8 cellular contexts compared by ENCODE assay signal in the genomic region with DNA sequence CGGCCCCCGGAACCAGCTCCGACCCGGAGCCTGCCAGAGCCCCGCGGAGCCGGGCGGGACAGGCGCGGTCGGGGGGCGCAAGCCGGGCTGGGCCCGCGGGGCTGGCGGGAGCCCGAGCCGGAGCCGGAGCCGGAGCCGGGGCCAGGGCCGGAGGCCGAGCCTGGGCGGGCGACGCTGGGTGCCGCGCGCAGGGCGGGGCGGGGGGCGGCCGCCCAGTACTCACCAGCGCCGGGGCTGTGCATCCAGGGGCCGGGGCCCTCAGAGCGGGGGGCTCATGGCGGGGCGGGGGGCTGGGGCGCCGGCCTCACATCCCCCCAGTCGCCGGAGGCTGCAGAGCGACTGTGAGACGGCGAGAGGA. TPM values are rescaled to one million over a fixed set of nuclear protein-coding genes. Genes with fewer than 3 reads are reported as not detected.
A peak's percentile ranks its signal among the peaks of the same experiment; 100 is the strongest.
DNase-seq lines count a peak whose midpoint lies in the region; ATAC-seq and TF ChIP-seq lines count a peak whose summit lies in the region.

No MANE protein-coding gene starts in this region.

- no peak for TF ChIP-seq EP300 in suprapubic skin (IDR thresholded peaks at IDR 0.05)

- H3K4me2 ChIP-seq in BLaER1 = peak overlapping the region; percentile 97

- DNase-seq in suprapubic skin (ENCODE audit: low spot score in 2 of 2) (no peak), kidney glomerular epithelial cell (lab: John Stamatoyannopoulos, UW) (no peak), NCI-H2029 treated with DMSO at 0.1 percent for 48 hours (lab: John Stamatoyannopoulos, UW) (no peak), DMS153 (lab: John Stamatoyannopoulos, UW) (no peak)

- peaks cover 24% of the 10 kb centered on the region for H4K20me1 ChIP-seq in BLaER1

- peak overlapping the region; percentile 96 for H3K9ac ChIP-seq in BLaER1
- peak overlapping the region; percentile 98; the same call in 1 of the 2 replicates for H3K9ac ChIP-seq in iPS-20b (ENCODE audit: low read depth, low read length)

- H3K36me3 Mint-ChIP-seq in activated T-helper 17 cell treated with anti-CD3 and anti-CD28 coated beads, Interleukin-2, amount 50 U/mL, for 72 hours (ENCODE audit: low read depth) = peaks cover 63% of the 10 kb centered on the region

- WGBS in suprapubic skin = 0% methylated on average over 5 of the region's 46 CpGs

- TF ChIP-seq CTCF in suprapubic skin (IDR thresholded peaks at IDR 0.05) = no peak

- H3K4me3 Mint-ChIP-seq in activated T-helper 17 cell treated with anti-CD3 and anti-CD28 coated beads, Interleukin-2, amount 50 U/mL, for 72 hours = no peak overlapping the region

- H3K27me3 Mint-ChIP-seq in activated T-helper 17 cell treated with anti-CD3 and anti-CD28 coated beads, Interleukin-2, amount 50 U/mL, for 72 hours = no peaks in the 10 kb centered on the region

- ATAC-seq in HG02623 (IDR thresholded peaks at IDR 0.05; ENCODE audit: unreplicated experiment) = peak; percentile 20
- ATAC-seq in activated T-helper 17 cell treated with anti-CD3 and anti-CD28 coated beads, Interleukin-2, amount 50 U/mL, for 72 hours (replicated peaks) = peak; percentile 1

- H3K27me3 ChIP-seq in BLaER1 = no peaks in the 10 kb centered on the region
- peaks cover 19% of the 10 kb centered on the region; the same call in 1 of the 2 replicates for H3K27me3 ChIP-seq in iPS-20b (ENCODE audit: insufficient read depth, low read length)
- no peaks in the 10 kb centered on the region for H3K27me3 ChIP-seq in suprapubic skin

- H3K27ac Mint-ChIP-seq in activated T-helper 17 cell treated with anti-CD3 and anti-CD28 coated beads, Interleukin-2, amount 50 U/mL, for 72 hours = no peak overlapping the region

- H3K4me1 ChIP-seq in BLaER1 (peaks cover 85% of the 10 kb centered on the region), iPS-20b (ENCODE audit: insufficient read depth, low read length) (peaks cover 39% of the 10 kb centered on the region), suprapubic skin (peaks cover 86% of the 10 kb centered on the region)

- H3K36me3 ChIP-seq in BLaER1 (peaks cover 9% of the 10 kb centered on the region; the same call in 1 of the 2 replicates), iPS-20b (ENCODE audit: insufficient read depth, low read depth, low read length) (peaks cover 10% of the 10 kb centered on the region; the same call in 1 of the 2 replicates), suprapubic skin (no peaks in the 10 kb centered on the region)

- H3K4me1 Mint-ChIP-seq in activated T-helper 17 cell treated with anti-CD3 and anti-CD28 coated beads, Interleukin-2, amount 50 U/mL, for 72 hours = peaks cover 38% of the 10 kb centered on the region

- no peak for TF ChIP-seq POLR2A in suprapubic skin (IDR thresholded peaks at IDR 0.05)

- H3K27ac ChIP-seq in BLaER1 (peak overlapping the region; percentile 98), iPS-20b (ENCODE audit: low read length) (no peak overlapping the region), suprapubic skin (peak overlapping the region; percentile 97)

- peak overlapping the region; percentile 92 for H3K4me3 ChIP-seq in BLaER1
- H3K4me3 ChIP-seq in iPS-20b (ENCODE audit: low read length) = peak overlapping the region; percentile 93; the same call in 1 of the 2 replicates
- peak overlapping the region; percentile 78 for H3K4me3 ChIP-seq in suprapubic skin

- no peaks in the 10 kb centered on the region for H3K9me3 Mint-ChIP-seq in activated T-helper 17 cell treated with anti-CD3 and anti-CD28 coated beads, Interleukin-2, amount 50 U/mL, for 72 hours

- H3K9me3 ChIP-seq in BLaER1 = no peaks in the 10 kb centered on the region
- no peaks in the 10 kb centered on the region for H3K9me3 ChIP-seq in iPS-20b (ENCODE audit: insufficient read depth, low read depth, low read length)
- no peaks in the 10 kb centered on the region for H3K9me3 ChIP-seq in suprapubic skin

RNA-seq across cellular contexts. Expression of a gene that starts 0.2 kb away (rescaled TPM):
- 100 to 1,000 TPM; 163 to 471 TPM for total RNA-seq in activated T-helper 17 cell treated with anti-CD3 and anti-CD28 coated beads, Interleukin-2, amount 50 U/mL, for 72 hours
- total RNA-seq in suprapubic skin = 100 to 1,000 TPM in 1 of 4 donors, 10 to 100 TPM in 3; 47.9 to 152 (median 76.2) TPM

RNA-seq across cellular contexts. Expression of a gene that starts 46.5 kb away (rescaled TPM):
- total RNA-seq in activated T-helper 17 cell treated with anti-CD3 and anti-CD28 coated beads, Interleukin-2, amount 50 U/mL, for 72 hours = 1 to 10 TPM; 6.7 to 8.2 TPM
- total RNA-seq in suprapubic skin = 10 to 100 TPM; 38.2 to 53.6 (median 44.7) TPM

Comparison
In these comparisons a context has a peak if more than half of its experiments do, and no peak if none do; other contexts are left out.
1. RNA of a gene that starts 46.5 kb away (total RNA-seq): 38.2 to 53.6 TPM in suprapubic skin; 6.7 to 8.2 TPM in activated T-helper 17 cell treated with anti-CD3 and anti-CD28 coated beads, Interleukin-2, amount 50 U/mL, for 72 hours; every median in the first group is over 4 times any median in the second.
2. Peak in every context shown above with its lines, with median percentiles within 50 percentile points of each other: H3K4me3 ChIP-seq.